11 cellular contexts compared by ENCODE assay signal in genomic region chr1:221886311-221887090, GRCh38.
DNase-seq lines count a peak whose midpoint lies in the region; ATAC-seq, FAIRE-seq and TF ChIP-seq lines count a peak whose summit lies in the region.
"Had no signal": no experiment of that assay in that cellular context is flagged by ENCODE, and none has a peak within 500 bp of the region (broad histone marks: within the 10 kb centered on the region; RNA-seq: fewer than 3 reads in every experiment).

No MANE protein-coding gene starts in this region.

- ATAC-seq in SK-N-SH treated with all-trans-retinoic acid at 6 μM for 48 hours = peak; percentile 62
- peak; percentile 54 for ATAC-seq in foreskin keratinocyte
- ATAC-seq in HG03354 (IDR thresholded peaks at IDR 0.05; ENCODE audit: poor library complexity, severe bottlenecking, unreplicated experiment) = no peak
- ATAC-seq in HG03520 (IDR thresholded peaks at IDR 0.05; ENCODE audit: unreplicated experiment) = no peak
- ATAC-seq: effector memory CD8-positive, alpha-beta T cell had no signal

- H3K27ac ChIP-seq in foreskin keratinocyte (peak overlapping the region; percentile 56), Peyer's patch (no peak overlapping the region)
- H3K27ac ChIP-seq: thyroid gland had no signal

- TF ChIP-seq POLR2A in H54 (IDR thresholded peaks at IDR 0.05; ENCODE audit: low read depth, low read length) (no peak), Peyer's patch (IDR thresholded peaks at IDR 0.05) (no peak)

- no peaks in the 10 kb centered on the region for H3K9me3 ChIP-seq in Peyer's patch
- H3K9me3 ChIP-seq: thyroid gland had no signal

- DNase-seq in H54 (ENCODE audit: insufficient read length, low spot score) (peak; percentile 24), foreskin keratinocyte (peak in 1 of 2 donors; percentile 52), urothelium cell line (ENCODE audit: low spot score) (peak; percentile 40), Peyer's patch (no peak)
- DNase-seq: activated naive CD4-positive, alpha-beta T cell treated with anti-CD3 and anti-CD28 coated beads, Interleukin-2, amount 10 ng/mL, durations not matched to agents 7 days and 5 days; effector memory CD8-positive, alpha-beta T cell had no signal

- no peaks in the 10 kb centered on the region for H3K36me3 ChIP-seq in Peyer's patch
- H3K36me3 ChIP-seq: thyroid gland had no signal

- peaks cover 10% of the 10 kb centered on the region for H3K4me1 ChIP-seq in foreskin keratinocyte
- no peaks in the 10 kb centered on the region for H3K4me1 ChIP-seq in Peyer's patch

- TF ChIP-seq CTCF in foreskin keratinocyte (conservative IDR thresholded peaks at IDR 0.05) (peak; percentile 17), Peyer's patch (IDR thresholded peaks at IDR 0.05) (no peak)

- H3K4me3 ChIP-seq in Peyer's patch = no peak overlapping the region
- H3K4me3 ChIP-seq: thyroid gland had no signal

- H3K27me3 ChIP-seq in foreskin keratinocyte (no peaks in the 10 kb centered on the region), Peyer's patch (no peaks in the 10 kb centered on the region)
- H3K27me3 ChIP-seq: thyroid gland had no signal

- no peak for FAIRE-seq in H54 (lab: Jason Lieb, UNC)
- FAIRE-seq in urothelium cell line (lab: Jason Lieb, UNC) = no peak
- FAIRE-seq: kidney had no signal

TF ChIP-seq in SK-N-SH treated with all-trans-retinoic acid at 6 μM for 48 hours, 23 proteins besides CTCF, POLR2A, EP300 and RAD21:
- TF ChIP-seq ZFP30 (CRISPR knock-in tag; IDR thresholded peaks at IDR 0.05) (no peak), RARB (CRISPR knock-in tag; IDR thresholded peaks at IDR 0.05) (no peak), PPARA (CRISPR knock-in tag; IDR thresholded peaks at IDR 0.05; ENCODE audit: borderline replicate concordance) (no peak), ISL1 (CRISPR knock-in tag; IDR thresholded peaks at IDR 0.05) (no peak), CREB5 (CRISPR knock-in tag; IDR thresholded peaks at IDR 0.05; ENCODE audit: low read depth) (no peak), ARNTL (CRISPR knock-in tag; IDR thresholded peaks at IDR 0.05; ENCODE audit: borderline replicate concordance, low read depth) (no peak), TCF4 (CRISPR knock-in tag; IDR thresholded peaks at IDR 0.05; ENCODE audit: borderline replicate concordance) (no peak), ZC3H10 (CRISPR knock-in tag; IDR thresholded peaks at IDR 0.05) (no peak), OSR1 (CRISPR knock-in tag; IDR thresholded peaks at IDR 0.05) (no peak), ZNF8 (CRISPR knock-in tag; IDR thresholded peaks at IDR 0.05) (no peak), TSHZ2 (CRISPR knock-in tag; IDR thresholded peaks at IDR 0.05) (no peak), SNAI2 (CRISPR knock-in tag; IDR thresholded peaks at IDR 0.05) (no peak), ZNF565 (CRISPR knock-in tag; conservative IDR thresholded peaks at IDR 0.05; ENCODE audit: low read depth) (no peak), ZFP3 (CRISPR knock-in tag; IDR thresholded peaks at IDR 0.05) (no peak), ESRRG (CRISPR knock-in tag; IDR thresholded peaks at IDR 0.05) (no peak), ZNF70 (CRISPR knock-in tag; IDR thresholded peaks at IDR 0.05) (no peak), CSRNP3 (CRISPR knock-in tag; IDR thresholded peaks at IDR 0.05) (no peak), CSDC2 (CRISPR knock-in tag; IDR thresholded peaks at IDR 0.05) (no peak)
- TF ChIP-seq, protein P1, sequence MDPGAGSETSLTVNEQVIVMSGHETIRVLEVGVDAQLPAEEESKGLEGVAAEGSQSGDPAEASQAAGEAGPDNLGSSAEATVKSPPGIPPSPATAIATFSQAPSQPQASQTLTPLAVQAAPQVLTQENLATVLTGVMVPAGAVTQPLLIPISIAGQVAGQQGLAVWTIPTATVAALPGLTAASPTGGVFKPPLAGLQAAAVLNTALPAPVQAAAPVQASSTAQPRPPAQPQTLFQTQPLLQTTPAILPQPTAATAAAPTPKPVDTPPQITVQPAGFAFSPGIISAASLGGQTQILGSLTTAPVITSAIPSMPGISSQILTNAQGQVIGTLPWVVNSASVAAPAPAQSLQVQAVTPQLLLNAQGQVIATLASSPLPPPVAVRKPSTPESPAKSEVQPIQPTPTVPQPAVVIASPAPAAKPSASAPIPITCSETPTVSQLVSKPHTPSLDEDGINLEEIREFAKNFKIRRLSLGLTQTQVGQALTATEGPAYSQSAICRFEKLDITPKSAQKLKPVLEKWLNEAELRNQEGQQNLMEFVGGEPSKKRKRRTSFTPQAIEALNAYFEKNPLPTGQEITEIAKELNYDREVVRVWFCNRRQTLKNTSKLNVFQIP (CRISPR knock-in tag; IDR thresholded peaks at IDR 0.05; ENCODE audit: borderline replicate concordance, low read depth) = no peak
- TF ChIP-seq, protein P2, sequence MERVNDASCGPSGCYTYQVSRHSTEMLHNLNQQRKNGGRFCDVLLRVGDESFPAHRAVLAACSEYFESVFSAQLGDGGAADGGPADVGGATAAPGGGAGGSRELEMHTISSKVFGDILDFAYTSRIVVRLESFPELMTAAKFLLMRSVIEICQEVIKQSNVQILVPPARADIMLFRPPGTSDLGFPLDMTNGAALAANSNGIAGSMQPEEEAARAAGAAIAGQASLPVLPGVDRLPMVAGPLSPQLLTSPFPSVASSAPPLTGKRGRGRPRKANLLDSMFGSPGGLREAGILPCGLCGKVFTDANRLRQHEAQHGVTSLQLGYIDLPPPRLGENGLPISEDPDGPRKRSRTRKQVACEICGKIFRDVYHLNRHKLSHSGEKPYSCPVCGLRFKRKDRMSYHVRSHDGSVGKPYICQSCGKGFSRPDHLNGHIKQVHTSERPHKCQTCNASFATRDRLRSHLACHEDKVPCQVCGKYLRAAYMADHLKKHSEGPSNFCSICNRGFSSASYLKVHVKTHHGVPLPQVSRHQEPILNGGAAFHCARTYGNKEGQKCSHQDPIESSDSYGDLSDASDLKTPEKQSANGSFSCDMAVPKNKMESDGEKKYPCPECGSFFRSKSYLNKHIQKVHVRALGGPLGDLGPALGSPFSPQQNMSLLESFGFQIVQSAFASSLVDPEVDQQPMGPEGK (CRISPR knock-in tag; IDR thresholded peaks at IDR 0.05; ENCODE audit: borderline replicate concordance) = no peak
TF ChIP-seq in SK-N-SH treated with all-trans-retinoic acid at 6 μM for 48 hours: peak in this region for 0.

Comparison
In these comparisons a context has a peak if more than half of its experiments do, and no peak if none do; other contexts are left out.
1. DNase-seq: peak in H54 (single experiment) and urothelium cell line (single experiment); none in Peyer's patch (0 of 3).
2. ATAC-seq: peak in SK-N-SH treated with all-trans-retinoic acid at 6 μM for 48 hours (single experiment) and foreskin keratinocyte (single experiment); none in HG03354 (single experiment) and HG03520 (single experiment).